8 cellular contexts compared by ENCODE assay signal in genomic region chr15:88764448-88764847, GRCh38. TPM values are rescaled to one million over a fixed set of nuclear protein-coding genes. Genes with fewer than 3 reads are reported as not detected.
"Had no signal": no experiment of that assay in that cellular context is flagged by ENCODE, and none has a peak within 500 bp of the region (broad histone marks: within the 10 kb centered on the region; RNA-seq: fewer than 3 reads in every experiment).

No MANE protein-coding gene starts in this region.

- H3K4me2 ChIP-seq: KMS-11 had no signal

- H3K27ac ChIP-seq: HL-60, KMS-11 had no signal

- H3K9ac ChIP-seq: KMS-11 had no signal

- FAIRE-seq: HTR-8/SVneo had no signal

- DNase-seq: Karpas-422, KBM-7, KG1 had no signal

RNA-seq across cellular contexts. Expression of gene ACAN, which starts 38.8 kb away (rescaled TPM):
- total RNA-seq: HT-29 had no signal
- polyA plus RNA-seq: IgD-negative memory B cell had no signal
